In the genomic region with DNA sequence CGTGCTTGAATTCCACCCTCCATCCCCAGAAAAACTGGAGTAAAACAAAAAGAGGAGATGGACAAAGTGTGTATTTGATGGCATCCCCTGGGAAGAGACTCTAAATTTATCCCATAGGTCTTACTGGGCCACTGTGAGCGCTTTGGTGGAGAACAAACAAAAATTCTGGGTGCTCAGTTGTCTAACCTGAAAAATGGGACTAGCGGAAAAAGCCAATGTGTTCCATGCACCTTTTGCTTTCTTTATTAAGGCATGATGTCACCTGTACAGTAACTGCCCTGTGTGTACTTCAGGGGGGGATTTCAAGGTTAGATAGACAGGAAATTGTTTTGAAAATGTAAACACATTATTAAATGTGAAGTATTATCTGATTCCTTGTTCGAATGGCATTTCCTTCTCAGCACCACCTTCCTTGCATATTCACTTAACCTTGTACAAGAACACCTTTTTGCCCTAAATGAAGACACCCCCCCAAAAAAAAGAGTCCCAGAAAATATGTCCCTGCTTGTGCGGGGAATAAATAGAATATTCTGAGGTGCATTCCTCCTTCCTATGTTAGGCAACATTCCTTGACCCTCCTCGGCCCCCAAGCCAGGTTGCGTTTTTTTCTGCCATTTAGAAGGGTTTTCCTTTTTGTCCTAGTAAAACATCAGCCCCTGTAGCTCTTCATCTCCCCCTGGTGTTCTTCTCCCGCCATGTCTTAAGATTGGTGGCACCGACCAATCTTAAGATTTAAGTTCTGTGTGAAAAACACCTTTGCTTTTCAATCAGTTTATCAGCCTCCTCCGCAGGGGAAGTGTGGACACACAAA, we compare ENCODE assay signal across 8 cellular contexts. TPM values are rescaled to one million over a fixed set of nuclear protein-coding genes. Genes with fewer than 3 reads are reported as not detected.
A peak's percentile ranks its signal among the peaks of the same experiment; 100 is the strongest.
DNase-seq lines count a peak whose midpoint lies in the region; ATAC-seq and TF ChIP-seq lines count a peak whose summit lies in the region.

No MANE protein-coding gene starts in this region.

- peak; percentile 72 for TF ChIP-seq CTCF in HL-60 (IDR thresholded peaks at IDR 0.05; ENCODE audit: insufficient read depth, low read length)

- H3K4me3 ChIP-seq in HL-60 (replicated peaks; ENCODE audit: insufficient read depth, low read length) (peak overlapping the region; percentile 41), right cardiac atrium (ENCODE audit: low read length) (peak overlapping the region; percentile 65)

- no peaks in the 10 kb centered on the region for H3K9me3 Mint-ChIP-seq in activated naive CD8-positive, alpha-beta T cell treated with anti-CD3 and anti-CD28 coated beads, Interleukin-2, amount 50 U/mL, for 24 hours

- no peaks in the 10 kb centered on the region for H3K4me1 ChIP-seq in right cardiac atrium (ENCODE audit: control insufficient read depth, insufficient read depth, low read length)

- H3K9me3 ChIP-seq in right cardiac atrium (ENCODE audit: control insufficient read depth, low read length) = no peaks in the 10 kb centered on the region

- H3K4me1 Mint-ChIP-seq in activated naive CD8-positive, alpha-beta T cell treated with anti-CD3 and anti-CD28 coated beads, Interleukin-2, amount 50 U/mL, for 24 hours = peaks cover 15% of the 10 kb centered on the region

- H3K27ac Mint-ChIP-seq in activated naive CD8-positive, alpha-beta T cell treated with anti-CD3 and anti-CD28 coated beads, Interleukin-2, amount 50 U/mL, for 24 hours = no peak overlapping the region

- H3K27ac ChIP-seq in HL-60 (replicated peaks) (no peak overlapping the region), right cardiac atrium (ENCODE audit: low read length) (peak overlapping the region; percentile 54)

- H3K27me3 ChIP-seq in HL-60 (ENCODE audit: insufficient read depth, poor library complexity, severe bottlenecking) (peaks cover 9% of the 10 kb centered on the region), right cardiac atrium (ENCODE audit: control insufficient read depth, insufficient read depth) (no peaks in the 10 kb centered on the region)

- H3K4me3 Mint-ChIP-seq in activated naive CD8-positive, alpha-beta T cell treated with anti-CD3 and anti-CD28 coated beads, Interleukin-2, amount 50 U/mL, for 24 hours = peak overlapping the region; percentile 78

- intact Hi-C loops in right cardiac atrium (cut with DNase I) = no loop called here

- H3K36me3 Mint-ChIP-seq in activated naive CD8-positive, alpha-beta T cell treated with anti-CD3 and anti-CD28 coated beads, Interleukin-2, amount 50 U/mL, for 24 hours (ENCODE audit: low read depth) = no peaks in the 10 kb centered on the region

- peak; percentile 75 for DNase-seq in ELF-1 (ENCODE audit: low read depth, low spot score)
- DNase-seq in HL-60 (ENCODE audit: low read depth in 1 of 2, low spot score in 1 of 2) = peak in 1 of 2 experiments; percentile 70
- peak; percentile 32 for DNase-seq in SK-N-DZ (ENCODE audit: low spot score)
- DNase-seq in activated naive CD8-positive, alpha-beta T cell treated with anti-CD3 and anti-CD28 coated beads, Interleukin-2, amount 50 U/mL, for 24 hours = peak; percentile 67
- DNase-seq in right cardiac atrium = no peak
- DNase-seq in retina = peak; percentile 68
- no peak for DNase-seq in occipital lobe (lab: John Stamatoyannopoulos, UW)

- peak; percentile 34 for ATAC-seq in activated naive CD8-positive, alpha-beta T cell treated with anti-CD3 and anti-CD28 coated beads, Interleukin-2, amount 50 U/mL, for 24 hours
- peak in 1 of 2 donors; percentile 61 for ATAC-seq in right cardiac atrium
- no peak for ATAC-seq in GM19455 (IDR thresholded peaks at IDR 0.05; ENCODE audit: unreplicated experiment)

- 41% methylated on average over 10 of the region's 10 CpGs for WGBS in right cardiac atrium

- peaks cover 42% of the 10 kb centered on the region for H3K27me3 Mint-ChIP-seq in activated naive CD8-positive, alpha-beta T cell treated with anti-CD3 and anti-CD28 coated beads, Interleukin-2, amount 50 U/mL, for 24 hours

RNA-seq across cellular contexts. Expression of a gene that starts 1.1 kb away (rescaled TPM):
- polyA plus RNA-seq in SK-N-DZ (2014; cell fraction: cytosol; rRNA removed) = not detected in 2 replicates
- not detected in 2 replicates for polyA plus RNA-seq in SK-N-DZ (2014; cell fraction: nucleus; rRNA removed)
- total RNA-seq in right cardiac atrium (1 to 10 TPM; 1.3 to 5.8 (median 2.0) TPM), occipital lobe (5.9 TPM)
- 4.2 TPM for polyA plus RNA-seq in right cardiac atrium

Comparison
In these comparisons a context has a peak if more than half of its experiments do, and no peak if none do; other contexts are left out.
1. DNase-seq: peak in ELF-1 (single experiment), SK-N-DZ (single experiment), activated naive CD8-positive, alpha-beta T cell treated with anti-CD3 and anti-CD28 coated beads, Interleukin-2, amount 50 U/mL, for 24 hours (single experiment) and retina (single experiment); none in right cardiac atrium (0 of 3) and occipital lobe (single experiment).